In the genomic region with DNA sequence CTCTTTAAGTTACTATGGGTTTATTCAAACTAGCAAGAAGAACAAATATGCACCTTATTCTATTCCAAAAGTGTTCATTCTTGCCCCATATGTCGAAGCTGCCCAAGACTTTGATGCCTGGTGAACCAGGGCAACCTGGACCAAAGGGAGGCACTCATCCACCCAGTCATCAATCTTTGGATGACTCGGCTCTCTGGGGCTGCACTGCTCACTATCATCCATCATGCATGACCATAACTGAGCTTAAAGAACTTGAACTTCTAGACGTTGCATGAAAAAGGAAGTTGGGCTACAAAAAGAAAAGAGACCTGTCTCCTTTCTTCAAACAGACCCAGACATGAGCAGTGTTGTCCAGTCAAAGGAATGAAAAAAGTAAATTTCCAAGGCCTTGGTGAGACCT, we compare ENCODE assay signal across 24 cellular contexts.
"Had no signal": no experiment of that assay in that cellular context is flagged by ENCODE, and none has a peak within 500 bp of the region (broad histone marks: within the 10 kb centered on the region; RNA-seq: fewer than 3 reads in every experiment).

No MANE protein-coding gene starts in this region.

- H3K4me1 Mint-ChIP-seq: activated B cell treated with CpG ODN at 0.5 μM for 24 hours had no signal

- H3K36me3 Mint-ChIP-seq: activated CD4-positive, alpha-beta memory T cell treated with anti-CD3 and anti-CD28 coated beads for 36 hours; T-cell had no signal

- ATAC-seq: activated T-cell treated with anti-CD3 and anti-CD28 coated beads, Interleukin-2, amount 50 U/mL, for 4 hours; Panc1; Right ventricle myocardium inferior; T-cell had no signal

- DNase-seq: activated B cell treated with CpG ODN at 0.5 μM for 24 hours; activated CD4-positive, alpha-beta memory T cell treated with anti-CD3 and anti-CD28 coated beads for 36 hours; activated CD4-positive, alpha-beta T cell treated with anti-CD3 and anti-CD28 coated beads for 1 hour; activated CD4-positive, alpha-beta T cell treated with anti-CD3 and anti-CD28 coated beads, Interleukin-2, amount 10 ng/mL, durations not matched to agents 7 days and 5 days; activated CD8-positive, alpha-beta memory T cell treated with anti-CD3 and anti-CD28 coated beads for 24 hours; activated effector memory CD4-positive, alpha-beta T cell treated with anti-CD3 and anti-CD28 coated beads, Interleukin-2, amount 50 U/mL, for 16 hours; activated naive CD4-positive, alpha-beta T cell treated with anti-CD3 and anti-CD28 coated beads for 36 hours; activated T-cell treated with anti-CD3 and anti-CD28 coated beads, Interleukin-2, amount 50 U/mL, for 4 hours; brain microvascular endothelial cell; NCI-H1092; NCI-H1417; NCI-H2029; NCI-H2107; NCI-H510A treated with DMSO at 0.1 percent for 48 hours; NCI-H69; NK-92 treated with Interleukin-12 subunit alpha and Interleukin-12 subunit beta, amount 100 ng/mL, for 24 hours; OCI-M1; RPMI8226; T-cell; T-helper 2 cell; T1000 had no signal

- H3K27ac Mint-ChIP-seq: activated B cell treated with CpG ODN at 0.5 μM for 24 hours; activated CD4-positive, alpha-beta memory T cell treated with anti-CD3 and anti-CD28 coated beads for 36 hours; activated CD4-positive, alpha-beta T cell treated with anti-CD3 and anti-CD28 coated beads, Interleukin-2, amount 10 ng/mL, durations not matched to agents 7 days and 5 days; activated naive CD4-positive, alpha-beta T cell treated with anti-CD3 and anti-CD28 coated beads for 36 hours; activated naive CD8-positive, alpha-beta T cell; T-cell had no signal

- H3K9me3 Mint-ChIP-seq: activated B cell treated with CpG ODN at 0.5 μM for 24 hours; activated CD4-positive, alpha-beta memory T cell treated with anti-CD3 and anti-CD28 coated beads for 36 hours; activated CD4-positive, alpha-beta T cell treated with anti-CD3 and anti-CD28 coated beads, Interleukin-2, amount 10 ng/mL, durations not matched to agents 7 days and 5 days; activated naive CD4-positive, alpha-beta T cell treated with anti-CD3 and anti-CD28 coated beads for 36 hours; activated T-cell treated with anti-CD3 and anti-CD28 coated beads, Interleukin-2, amount 50 U/mL, for 4 hours; T-cell had no signal

- H3K4me3 Mint-ChIP-seq: activated B cell treated with CpG ODN at 0.5 μM for 24 hours; activated CD4-positive, alpha-beta memory T cell treated with anti-CD3 and anti-CD28 coated beads for 36 hours; activated CD4-positive, alpha-beta T cell treated with anti-CD3 and anti-CD28 coated beads, Interleukin-2, amount 10 ng/mL, durations not matched to agents 7 days and 5 days; activated naive CD4-positive, alpha-beta T cell treated with anti-CD3 and anti-CD28 coated beads for 36 hours; activated naive CD8-positive, alpha-beta T cell; activated T-cell treated with anti-CD3 and anti-CD28 coated beads, Interleukin-2, amount 50 U/mL, for 4 hours; T-cell had no signal
